Comparison of ENCODE assay signal across 1 cellular context in the genomic region with DNA sequence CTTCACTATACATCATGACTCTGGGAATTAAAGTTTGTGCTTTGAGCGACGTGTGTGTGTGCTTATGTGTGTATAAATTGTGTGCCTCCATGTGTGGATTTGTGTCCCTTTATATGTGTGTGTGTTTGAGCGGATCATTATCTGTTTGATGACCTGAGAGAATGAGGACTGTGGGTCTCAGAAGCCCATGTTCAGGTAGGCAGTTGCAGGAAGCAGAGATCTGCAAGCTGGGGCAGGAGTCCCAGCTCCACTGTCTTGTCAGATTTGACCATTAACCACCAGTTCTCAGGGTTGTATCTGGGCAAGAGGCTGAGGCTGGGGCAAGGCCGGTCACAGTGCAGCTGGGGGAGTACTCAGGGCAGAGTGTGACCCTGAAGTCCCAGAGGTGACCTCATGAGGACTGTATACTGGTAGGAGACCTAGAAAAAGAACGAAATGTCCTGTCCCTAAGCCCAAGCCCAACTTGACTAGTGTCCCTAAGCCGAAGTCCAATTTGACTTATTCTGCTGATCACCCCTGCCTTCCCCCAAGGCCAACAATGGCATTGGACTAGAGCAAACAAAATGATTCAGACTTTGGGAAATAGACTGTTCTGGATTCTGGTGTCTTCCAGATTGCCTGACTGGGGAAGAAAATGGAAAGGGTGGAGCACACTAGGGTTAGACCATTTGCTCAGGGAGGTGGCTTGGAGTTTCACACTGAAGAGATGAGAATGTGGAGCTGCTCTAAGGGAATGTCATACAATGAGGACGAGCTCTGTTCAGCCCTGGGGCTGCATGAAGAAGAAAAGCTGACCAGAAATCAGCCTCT.
TF ChIP-seq lines count a peak whose summit lies in the region.

No MANE protein-coding gene starts in this region.

TF ChIP-seq in K562, 482 proteins besides CTCF, POLR2A, EP300 and RAD21 (continued from another document):
- TF ChIP-seq PRDM10 (IDR thresholded peaks at IDR 0.05; ENCODE audit: partially characterized antibody) (peak; percentile 42), SMARCC2 (IDR thresholded peaks at IDR 0.05; ENCODE audit: low read depth) (no peak), SREBF2 (CRISPR knock-in tag; IDR thresholded peaks at IDR 0.05) (no peak), GATAD2B (IDR thresholded peaks at IDR 0.05; ENCODE audit: borderline replicate concordance) (no peak), RBM14 (IDR thresholded peaks at IDR 0.05; ENCODE audit: borderline replicate concordance, insufficient read depth, low read depth, low read length) (no peak)
TF ChIP-seq in K562: peak in this region for 1.
